In the genomic region with DNA sequence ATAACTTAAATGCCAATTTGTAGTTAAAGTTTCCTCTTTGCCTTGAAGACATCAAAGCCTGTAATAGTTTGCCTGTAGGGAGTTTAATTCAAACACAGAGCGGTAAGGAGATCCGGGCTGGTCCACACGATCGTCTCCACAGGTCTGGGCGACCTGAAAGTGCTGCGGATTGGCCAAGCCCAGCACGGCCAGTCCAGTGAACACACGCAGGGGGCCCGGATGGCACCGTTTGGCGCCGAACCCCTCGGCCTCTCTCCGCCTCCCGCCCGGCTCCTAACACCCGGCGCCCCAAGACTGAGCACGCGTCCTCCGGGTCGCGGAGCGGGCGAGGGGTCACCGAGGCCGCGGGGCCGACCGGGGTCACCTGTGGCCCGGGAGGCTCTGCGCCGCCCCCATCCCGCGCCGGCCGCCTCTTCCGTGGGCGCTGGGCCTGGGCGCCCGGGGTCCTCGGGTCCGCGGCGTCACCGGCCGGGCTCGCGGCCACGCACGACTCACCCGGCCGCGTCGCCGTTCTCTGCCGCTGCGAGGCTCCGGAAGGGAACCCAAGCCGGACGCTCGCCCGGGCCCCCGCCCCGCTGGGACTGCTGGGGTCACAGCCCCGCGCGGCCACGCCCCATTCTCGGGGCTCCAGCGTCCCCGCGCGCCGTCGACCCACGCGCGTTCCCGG, we compare ENCODE assay signal across 1 cellular context.
A peak's percentile ranks its signal among the peaks of the same experiment; 100 is the strongest.
TF ChIP-seq lines count a peak whose summit lies in the region.

No MANE protein-coding gene starts in this region.

TF ChIP-seq in HepG2, 621 proteins besides CTCF, POLR2A, EP300 and RAD21 (continued from another document and continues in another):
- peak; percentile 84 for TF ChIP-seq NR2C2 (CRISPR knock-in tag; IDR thresholded peaks at IDR 0.05; ENCODE audit: borderline replicate concordance)
- TF ChIP-seq, protein P1, sequence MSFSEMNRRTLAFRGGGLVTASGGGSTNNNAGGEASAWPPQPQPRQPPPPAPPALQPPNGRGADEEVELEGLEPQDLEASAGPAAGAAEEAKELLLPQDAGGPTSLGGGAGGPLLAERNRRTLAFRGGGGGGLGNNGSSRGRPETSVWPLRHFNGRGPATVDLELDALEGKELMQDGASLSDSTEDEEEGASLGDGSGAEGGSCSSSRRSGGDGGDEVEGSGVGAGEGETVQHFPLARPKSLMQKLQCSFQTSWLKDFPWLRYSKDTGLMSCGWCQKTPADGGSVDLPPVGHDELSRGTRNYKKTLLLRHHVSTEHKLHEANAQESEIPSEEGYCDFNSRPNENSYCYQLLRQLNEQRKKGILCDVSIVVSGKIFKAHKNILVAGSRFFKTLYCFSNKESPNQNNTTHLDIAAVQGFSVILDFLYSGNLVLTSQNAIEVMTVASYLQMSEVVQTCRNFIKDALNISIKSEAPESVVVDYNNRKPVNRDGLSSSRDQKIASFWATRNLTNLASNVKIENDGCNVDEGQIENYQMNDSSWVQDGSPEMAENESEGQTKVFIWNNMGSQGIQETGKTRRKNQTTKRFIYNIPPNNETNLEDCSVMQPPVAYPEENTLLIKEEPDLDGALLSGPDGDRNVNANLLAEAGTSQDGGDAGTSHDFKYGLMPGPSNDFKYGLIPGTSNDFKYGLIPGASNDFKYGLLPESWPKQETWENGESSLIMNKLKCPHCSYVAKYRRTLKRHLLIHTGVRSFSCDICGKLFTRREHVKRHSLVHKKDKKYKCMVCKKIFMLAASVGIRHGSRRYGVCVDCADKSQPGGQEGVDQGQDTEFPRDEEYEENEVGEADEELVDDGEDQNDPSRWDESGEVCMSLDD (CRISPR knock-in tag; IDR thresholded peaks at IDR 0.05; ENCODE audit: borderline replicate concordance), result 0 out of 2 replicates have a peak, but pooled peaks have one; percentile 67
- TF ChIP-seq, protein P2, sequence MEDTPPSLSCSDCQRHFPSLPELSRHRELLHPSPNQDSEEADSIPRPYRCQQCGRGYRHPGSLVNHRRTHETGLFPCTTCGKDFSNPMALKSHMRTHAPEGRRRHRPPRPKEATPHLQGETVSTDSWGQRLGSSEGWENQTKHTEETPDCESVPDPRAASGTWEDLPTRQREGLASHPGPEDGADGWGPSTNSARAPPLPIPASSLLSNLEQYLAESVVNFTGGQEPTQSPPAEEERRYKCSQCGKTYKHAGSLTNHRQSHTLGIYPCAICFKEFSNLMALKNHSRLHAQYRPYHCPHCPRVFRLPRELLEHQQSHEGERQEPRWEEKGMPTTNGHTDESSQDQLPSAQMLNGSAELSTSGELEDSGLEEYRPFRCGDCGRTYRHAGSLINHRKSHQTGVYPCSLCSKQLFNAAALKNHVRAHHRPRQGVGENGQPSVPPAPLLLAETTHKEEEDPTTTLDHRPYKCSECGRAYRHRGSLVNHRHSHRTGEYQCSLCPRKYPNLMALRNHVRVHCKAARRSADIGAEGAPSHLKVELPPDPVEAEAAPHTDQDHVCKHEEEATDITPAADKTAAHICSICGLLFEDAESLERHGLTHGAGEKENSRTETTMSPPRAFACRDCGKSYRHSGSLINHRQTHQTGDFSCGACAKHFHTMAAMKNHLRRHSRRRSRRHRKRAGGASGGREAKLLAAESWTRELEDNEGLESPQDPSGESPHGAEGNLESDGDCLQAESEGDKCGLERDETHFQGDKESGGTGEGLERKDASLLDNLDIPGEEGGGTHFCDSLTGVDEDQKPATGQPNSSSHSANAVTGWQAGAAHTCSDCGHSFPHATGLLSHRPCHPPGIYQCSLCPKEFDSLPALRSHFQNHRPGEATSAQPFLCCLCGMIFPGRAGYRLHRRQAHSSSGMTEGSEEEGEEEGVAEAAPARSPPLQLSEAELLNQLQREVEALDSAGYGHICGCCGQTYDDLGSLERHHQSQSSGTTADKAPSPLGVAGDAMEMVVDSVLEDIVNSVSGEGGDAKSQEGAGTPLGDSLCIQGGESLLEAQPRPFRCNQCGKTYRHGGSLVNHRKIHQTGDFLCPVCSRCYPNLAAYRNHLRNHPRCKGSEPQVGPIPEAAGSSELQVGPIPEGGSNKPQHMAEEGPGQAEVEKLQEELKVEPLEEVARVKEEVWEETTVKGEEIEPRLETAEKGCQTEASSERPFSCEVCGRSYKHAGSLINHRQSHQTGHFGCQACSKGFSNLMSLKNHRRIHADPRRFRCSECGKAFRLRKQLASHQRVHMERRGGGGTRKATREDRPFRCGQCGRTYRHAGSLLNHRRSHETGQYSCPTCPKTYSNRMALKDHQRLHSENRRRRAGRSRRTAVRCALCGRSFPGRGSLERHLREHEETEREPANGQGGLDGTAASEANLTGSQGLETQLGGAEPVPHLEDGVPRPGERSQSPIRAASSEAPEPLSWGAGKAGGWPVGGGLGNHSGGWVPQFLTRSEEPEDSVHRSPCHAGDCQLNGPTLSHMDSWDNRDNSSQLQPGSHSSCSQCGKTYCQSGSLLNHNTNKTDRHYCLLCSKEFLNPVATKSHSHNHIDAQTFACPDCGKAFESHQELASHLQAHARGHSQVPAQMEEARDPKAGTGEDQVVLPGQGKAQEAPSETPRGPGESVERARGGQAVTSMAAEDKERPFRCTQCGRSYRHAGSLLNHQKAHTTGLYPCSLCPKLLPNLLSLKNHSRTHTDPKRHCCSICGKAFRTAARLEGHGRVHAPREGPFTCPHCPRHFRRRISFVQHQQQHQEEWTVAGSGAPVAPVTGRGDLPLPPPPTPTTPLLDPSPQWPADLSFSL (CRISPR knock-in tag; IDR thresholded peaks at IDR 0.05), result peak; percentile 21; the same call in 1 of the 2 replicates
- TF ChIP-seq KDM2A (CRISPR knock-in tag; IDR thresholded peaks at IDR 0.05; ENCODE audit: borderline replicate concordance, low read depth), result peak; percentile 20; the same call in 1 of the 2 replicates
- TF ChIP-seq, protein P3, sequence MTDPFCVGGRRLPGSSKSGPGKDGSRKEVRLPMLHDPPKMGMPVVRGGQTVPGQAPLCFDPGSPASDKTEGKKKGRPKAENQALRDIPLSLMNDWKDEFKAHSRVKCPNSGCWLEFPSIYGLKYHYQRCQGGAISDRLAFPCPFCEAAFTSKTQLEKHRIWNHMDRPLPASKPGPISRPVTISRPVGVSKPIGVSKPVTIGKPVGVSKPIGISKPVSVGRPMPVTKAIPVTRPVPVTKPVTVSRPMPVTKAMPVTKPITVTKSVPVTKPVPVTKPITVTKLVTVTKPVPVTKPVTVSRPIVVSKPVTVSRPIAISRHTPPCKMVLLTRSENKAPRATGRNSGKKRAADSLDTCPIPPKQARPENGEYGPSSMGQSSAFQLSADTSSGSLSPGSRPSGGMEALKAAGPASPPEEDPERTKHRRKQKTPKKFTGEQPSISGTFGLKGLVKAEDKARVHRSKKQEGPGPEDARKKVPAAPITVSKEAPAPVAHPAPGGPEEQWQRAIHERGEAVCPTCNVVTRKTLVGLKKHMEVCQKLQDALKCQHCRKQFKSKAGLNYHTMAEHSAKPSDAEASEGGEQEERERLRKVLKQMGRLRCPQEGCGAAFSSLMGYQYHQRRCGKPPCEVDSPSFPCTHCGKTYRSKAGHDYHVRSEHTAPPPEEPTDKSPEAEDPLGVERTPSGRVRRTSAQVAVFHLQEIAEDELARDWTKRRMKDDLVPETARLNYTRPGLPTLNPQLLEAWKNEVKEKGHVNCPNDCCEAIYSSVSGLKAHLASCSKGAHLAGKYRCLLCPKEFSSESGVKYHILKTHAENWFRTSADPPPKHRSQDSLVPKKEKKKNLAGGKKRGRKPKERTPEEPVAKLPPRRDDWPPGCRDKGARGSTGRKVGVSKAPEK (CRISPR knock-in tag; IDR thresholded peaks at IDR 0.05; ENCODE audit: borderline replicate concordance), result no peak
- TF ChIP-seq MED13 (CRISPR knock-in tag; IDR thresholded peaks at IDR 0.05), result no peak
- TF ChIP-seq ZNF607 (CRISPR knock-in tag; IDR thresholded peaks at IDR 0.05; ENCODE audit: borderline replicate concordance), result peak; percentile 2; the same call in 1 of the 2 replicates
- peak; percentile 54; the same call in 1 of the 2 replicates for TF ChIP-seq MYC (CRISPR knock-in tag; IDR thresholded peaks at IDR 0.05; ENCODE audit: borderline replicate concordance)
- no peak for TF ChIP-seq ZNF549 (CRISPR knock-in tag; IDR thresholded peaks at IDR 0.05)
- TF ChIP-seq, protein P4, sequence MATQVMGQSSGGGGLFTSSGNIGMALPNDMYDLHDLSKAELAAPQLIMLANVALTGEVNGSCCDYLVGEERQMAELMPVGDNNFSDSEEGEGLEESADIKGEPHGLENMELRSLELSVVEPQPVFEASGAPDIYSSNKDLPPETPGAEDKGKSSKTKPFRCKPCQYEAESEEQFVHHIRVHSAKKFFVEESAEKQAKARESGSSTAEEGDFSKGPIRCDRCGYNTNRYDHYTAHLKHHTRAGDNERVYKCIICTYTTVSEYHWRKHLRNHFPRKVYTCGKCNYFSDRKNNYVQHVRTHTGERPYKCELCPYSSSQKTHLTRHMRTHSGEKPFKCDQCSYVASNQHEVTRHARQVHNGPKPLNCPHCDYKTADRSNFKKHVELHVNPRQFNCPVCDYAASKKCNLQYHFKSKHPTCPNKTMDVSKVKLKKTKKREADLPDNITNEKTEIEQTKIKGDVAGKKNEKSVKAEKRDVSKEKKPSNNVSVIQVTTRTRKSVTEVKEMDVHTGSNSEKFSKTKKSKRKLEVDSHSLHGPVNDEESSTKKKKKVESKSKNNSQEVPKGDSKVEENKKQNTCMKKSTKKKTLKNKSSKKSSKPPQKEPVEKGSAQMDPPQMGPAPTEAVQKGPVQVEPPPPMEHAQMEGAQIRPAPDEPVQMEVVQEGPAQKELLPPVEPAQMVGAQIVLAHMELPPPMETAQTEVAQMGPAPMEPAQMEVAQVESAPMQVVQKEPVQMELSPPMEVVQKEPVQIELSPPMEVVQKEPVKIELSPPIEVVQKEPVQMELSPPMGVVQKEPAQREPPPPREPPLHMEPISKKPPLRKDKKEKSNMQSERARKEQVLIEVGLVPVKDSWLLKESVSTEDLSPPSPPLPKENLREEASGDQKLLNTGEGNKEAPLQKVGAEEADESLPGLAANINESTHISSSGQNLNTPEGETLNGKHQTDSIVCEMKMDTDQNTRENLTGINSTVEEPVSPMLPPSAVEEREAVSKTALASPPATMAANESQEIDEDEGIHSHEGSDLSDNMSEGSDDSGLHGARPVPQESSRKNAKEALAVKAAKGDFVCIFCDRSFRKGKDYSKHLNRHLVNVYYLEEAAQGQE (IDR thresholded peaks at IDR 0.05; ENCODE audit: borderline replicate concordance in 1 of 2, low read depth in 1 of 2, low read length in 2 of 2), result no peak
- TF ChIP-seq ZSCAN22 (CRISPR knock-in tag; IDR thresholded peaks at IDR 0.05), result 0 out of 2 replicates have a peak, but pooled peaks have one; percentile 31
- TF ChIP-seq ZBTB3 (CRISPR knock-in tag; IDR thresholded peaks at IDR 0.05; ENCODE audit: borderline replicate concordance, low read depth), result 0 out of 2 replicates have a peak, but pooled peaks have one; percentile 10
- TF ChIP-seq HNRNPL (IDR thresholded peaks at IDR 0.05; ENCODE audit: low read depth, low read length), result no peak
- TF ChIP-seq ZNF431 (CRISPR knock-in tag; IDR thresholded peaks at IDR 0.05; ENCODE audit: borderline replicate concordance, low read depth), result no peak
- no peak; the same call in 1 of the 2 replicates for TF ChIP-seq ZNF564 (CRISPR knock-in tag; IDR thresholded peaks at IDR 0.05)
- TF ChIP-seq, protein P5, sequence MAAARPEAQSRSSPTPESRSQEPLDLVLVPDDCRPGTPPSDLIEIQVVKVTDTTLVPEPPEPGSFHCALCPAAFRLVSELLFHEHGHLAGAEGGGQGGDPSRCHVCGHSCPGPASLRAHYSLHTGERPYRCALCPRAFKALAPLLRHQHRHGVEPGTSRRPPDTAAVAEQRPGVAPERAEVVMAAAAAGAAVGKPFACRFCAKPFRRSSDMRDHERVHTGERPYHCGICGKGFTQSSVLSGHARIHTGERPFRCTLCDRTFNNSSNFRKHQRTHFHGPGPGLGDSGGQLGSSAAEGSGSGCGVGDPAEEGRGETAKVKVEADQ (CRISPR knock-in tag; IDR thresholded peaks at IDR 0.05; ENCODE audit: borderline replicate concordance), result no peak
- TF ChIP-seq MED1 (CRISPR knock-in tag; IDR thresholded peaks at IDR 0.05), result peak; percentile 43; the same call in 1 of the 2 replicates
- TF ChIP-seq, protein P6, sequence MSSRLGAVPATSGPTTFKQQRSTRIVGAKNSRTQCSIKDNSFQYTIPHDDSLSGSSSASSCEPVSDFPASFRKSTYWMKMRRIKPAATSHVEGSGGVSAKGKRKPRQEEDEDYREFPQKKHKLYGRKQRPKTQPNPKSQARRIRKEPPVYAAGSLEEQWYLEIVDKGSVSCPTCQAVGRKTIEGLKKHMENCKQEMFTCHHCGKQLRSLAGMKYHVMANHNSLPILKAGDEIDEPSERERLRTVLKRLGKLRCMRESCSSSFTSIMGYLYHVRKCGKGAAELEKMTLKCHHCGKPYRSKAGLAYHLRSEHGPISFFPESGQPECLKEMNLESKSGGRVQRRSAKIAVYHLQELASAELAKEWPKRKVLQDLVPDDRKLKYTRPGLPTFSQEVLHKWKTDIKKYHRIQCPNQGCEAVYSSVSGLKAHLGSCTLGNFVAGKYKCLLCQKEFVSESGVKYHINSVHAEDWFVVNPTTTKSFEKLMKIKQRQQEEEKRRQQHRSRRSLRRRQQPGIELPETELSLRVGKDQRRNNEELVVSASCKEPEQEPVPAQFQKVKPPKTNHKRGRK (CRISPR knock-in tag; IDR thresholded peaks at IDR 0.05), result 0 out of 2 replicates have a peak, but pooled peaks have one; percentile 4
- 0 out of 2 replicates have a peak, but pooled peaks have one; percentile 11 for TF ChIP-seq CBFB (CRISPR knock-in tag; IDR thresholded peaks at IDR 0.05)
- peak; percentile 27; the same call in 1 of the 2 replicates for TF ChIP-seq ZNF629 (CRISPR knock-in tag; conservative IDR thresholded peaks at IDR 0.05)
- TF ChIP-seq, protein P7, sequence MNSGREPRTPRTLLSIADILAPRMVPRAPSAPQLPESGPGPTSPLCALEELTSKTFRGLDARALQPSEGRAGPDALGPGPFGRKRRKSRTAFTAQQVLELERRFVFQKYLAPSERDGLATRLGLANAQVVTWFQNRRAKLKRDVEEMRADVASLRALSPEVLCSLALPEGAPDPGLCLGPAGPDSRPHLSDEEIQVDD (CRISPR knock-in tag; IDR thresholded peaks at IDR 0.05; ENCODE audit: borderline replicate concordance), result peak; percentile 55; the same call in 1 of the 2 replicates
- TF ChIP-seq ZNF709 (CRISPR knock-in tag; IDR thresholded peaks at IDR 0.05), result 0 out of 2 replicates have a peak, but pooled peaks have one; percentile 40
- TF ChIP-seq, protein P8, sequence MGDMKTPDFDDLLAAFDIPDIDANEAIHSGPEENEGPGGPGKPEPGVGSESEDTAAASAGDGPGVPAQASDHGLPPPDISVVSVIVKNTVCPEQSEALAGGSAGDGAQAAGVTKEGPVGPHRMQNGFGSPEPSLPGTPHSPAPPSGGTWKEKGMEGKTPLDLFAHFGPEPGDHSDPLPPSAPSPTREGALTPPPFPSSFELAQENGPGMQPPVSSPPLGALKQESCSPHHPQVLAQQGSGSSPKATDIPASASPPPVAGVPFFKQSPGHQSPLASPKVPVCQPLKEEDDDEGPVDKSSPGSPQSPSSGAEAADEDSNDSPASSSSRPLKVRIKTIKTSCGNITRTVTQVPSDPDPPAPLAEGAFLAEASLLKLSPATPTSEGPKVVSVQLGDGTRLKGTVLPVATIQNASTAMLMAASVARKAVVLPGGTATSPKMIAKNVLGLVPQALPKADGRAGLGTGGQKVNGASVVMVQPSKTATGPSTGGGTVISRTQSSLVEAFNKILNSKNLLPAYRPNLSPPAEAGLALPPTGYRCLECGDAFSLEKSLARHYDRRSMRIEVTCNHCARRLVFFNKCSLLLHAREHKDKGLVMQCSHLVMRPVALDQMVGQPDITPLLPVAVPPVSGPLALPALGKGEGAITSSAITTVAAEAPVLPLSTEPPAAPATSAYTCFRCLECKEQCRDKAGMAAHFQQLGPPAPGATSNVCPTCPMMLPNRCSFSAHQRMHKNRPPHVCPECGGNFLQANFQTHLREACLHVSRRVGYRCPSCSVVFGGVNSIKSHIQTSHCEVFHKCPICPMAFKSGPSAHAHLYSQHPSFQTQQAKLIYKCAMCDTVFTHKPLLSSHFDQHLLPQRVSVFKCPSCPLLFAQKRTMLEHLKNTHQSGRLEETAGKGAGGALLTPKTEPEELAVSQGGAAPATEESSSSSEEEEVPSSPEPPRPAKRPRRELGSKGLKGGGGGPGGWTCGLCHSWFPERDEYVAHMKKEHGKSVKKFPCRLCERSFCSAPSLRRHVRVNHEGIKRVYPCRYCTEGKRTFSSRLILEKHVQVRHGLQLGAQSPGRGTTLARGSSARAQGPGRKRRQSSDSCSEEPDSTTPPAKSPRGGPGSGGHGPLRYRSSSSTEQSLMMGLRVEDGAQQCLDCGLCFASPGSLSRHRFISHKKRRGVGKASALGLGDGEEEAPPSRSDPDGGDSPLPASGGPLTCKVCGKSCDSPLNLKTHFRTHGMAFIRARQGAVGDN (CRISPR knock-in tag; IDR thresholded peaks at IDR 0.05), result peak; percentile 35
- TF ChIP-seq YY1 (IDR thresholded peaks at IDR 0.05; ENCODE audit: insufficient read depth, insufficient replicate concordance, low read depth, low read length), result peak; percentile 31
